In the genomic region with DNA sequence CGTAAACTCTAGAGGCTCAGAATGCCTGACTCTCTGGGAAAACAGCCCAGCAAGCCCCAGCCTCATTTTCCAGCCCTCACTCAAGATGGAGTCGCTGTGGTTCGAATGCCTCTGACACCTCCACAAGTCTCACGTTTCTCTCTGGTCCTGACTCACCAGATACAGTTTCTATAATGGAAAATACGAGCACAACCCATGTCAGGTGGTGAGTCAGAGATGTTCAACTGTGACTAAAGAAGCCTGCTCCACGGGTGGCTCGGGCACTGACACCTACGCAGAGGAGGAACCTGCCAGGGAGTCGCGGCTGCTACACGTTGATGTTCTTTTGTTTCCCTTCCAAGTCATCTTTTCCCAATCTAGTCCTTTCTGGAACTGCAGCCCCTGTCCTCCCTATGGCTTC, we compare ENCODE assay signal across 10 cellular contexts.
DNase-seq lines count a peak whose midpoint lies in the region; ATAC-seq lines count a peak whose summit lies in the region.
"Had no signal": no experiment of that assay in that cellular context is flagged by ENCODE, and none has a peak within 500 bp of the region (broad histone marks: within the 10 kb centered on the region; RNA-seq: fewer than 3 reads in every experiment).

No MANE protein-coding gene starts in this region.

- DNase-seq in activated effector memory CD4-positive, alpha-beta T cell treated with anti-CD3 and anti-CD28 coated beads, Interleukin-2, amount 50 U/mL, for 16 hours, result peak; percentile 84
- no peak for DNase-seq in activated effector memory CD4-positive, alpha-beta T cell treated with Interleukin-2 at 50 U/mL for 16 hours
- peak; percentile 18 for DNase-seq in kidney glomerular epithelial cell (lab: John Stamatoyannopoulos, UW)
- DNase-seq in stromal cell of bone marrow (ENCODE audit: low read depth), result peak; percentile 62
- DNase-seq in right cardiac atrium, result no peak
- DNase-seq in NCI-H526 treated with DMSO at 0.1 percent for 48 hours (lab: John Stamatoyannopoulos, UW), result no peak
- DNase-seq in middle frontal gyrus (ENCODE audit: extremely low spot score, low spot score), result no peak

- H3K4me1 Mint-ChIP-seq in activated T-helper 17 cell treated with anti-CD3 and anti-CD28 coated beads, Interleukin-2, amount 50 U/mL, for 72 hours, result peaks cover 16% of the 10 kb centered on the region

- peak; percentile 99 for ATAC-seq in activated T-helper 17 cell treated with anti-CD3 and anti-CD28 coated beads, Interleukin-2, amount 50 U/mL, for 72 hours (replicated peaks)
- no peak for ATAC-seq in right cardiac atrium

- WGBS in right cardiac atrium, result 67% methylated on average over 11 of the region's 11 CpGs

- no peak overlapping the region for H3K27ac ChIP-seq in right cardiac atrium (ENCODE audit: low read length)
- H3K27ac ChIP-seq: neutrophil had no signal

- H3K9me3 Mint-ChIP-seq in activated T-helper 17 cell treated with anti-CD3 and anti-CD28 coated beads, Interleukin-2, amount 50 U/mL, for 72 hours, result no peaks in the 10 kb centered on the region
- H3K9me3 Mint-ChIP-seq: CD4-positive, CD25-positive, alpha-beta regulatory T cell had no signal

- H3K9me3 ChIP-seq in right cardiac atrium (ENCODE audit: control insufficient read depth, low read length), result no peaks in the 10 kb centered on the region
- H3K9me3 ChIP-seq: neutrophil had no signal

- peak overlapping the region; percentile 70 for H3K27ac Mint-ChIP-seq in activated T-helper 17 cell treated with anti-CD3 and anti-CD28 coated beads, Interleukin-2, amount 50 U/mL, for 72 hours

- peak overlapping the region; percentile 51 for H3K4me3 Mint-ChIP-seq in activated T-helper 17 cell treated with anti-CD3 and anti-CD28 coated beads, Interleukin-2, amount 50 U/mL, for 72 hours

- H3K4me3 ChIP-seq in right cardiac atrium (ENCODE audit: low read length), result no peak overlapping the region

- H3K4me1 ChIP-seq in right cardiac atrium (ENCODE audit: control insufficient read depth, insufficient read depth, low read length), result no peaks in the 10 kb centered on the region

- no peaks in the 10 kb centered on the region for H3K36me3 Mint-ChIP-seq in activated T-helper 17 cell treated with anti-CD3 and anti-CD28 coated beads, Interleukin-2, amount 50 U/mL, for 72 hours (ENCODE audit: low read depth)
- H3K36me3 Mint-ChIP-seq: CD4-positive, CD25-positive, alpha-beta regulatory T cell had no signal

- H3K27me3 ChIP-seq in right cardiac atrium (ENCODE audit: control insufficient read depth, insufficient read depth), result no peaks in the 10 kb centered on the region

- intact Hi-C loops in right cardiac atrium (cut with DNase I), result no loop called here

- H3K27me3 Mint-ChIP-seq in activated T-helper 17 cell treated with anti-CD3 and anti-CD28 coated beads, Interleukin-2, amount 50 U/mL, for 72 hours, result peaks cover 12% of the 10 kb centered on the region

Comparison
In these comparisons a context has a peak if more than half of its experiments do, and no peak if none do; other contexts are left out.
1. DNase-seq: peak in activated effector memory CD4-positive, alpha-beta T cell treated with anti-CD3 and anti-CD28 coated beads, Interleukin-2, amount 50 U/mL, for 16 hours (single experiment), kidney glomerular epithelial cell (single experiment) and stromal cell of bone marrow (single experiment); none in activated effector memory CD4-positive, alpha-beta T cell treated with Interleukin-2 at 50 U/mL for 16 hours (single experiment), right cardiac atrium (0 of 3), NCI-H526 treated with DMSO at 0.1 percent for 48 hours (single experiment) and middle frontal gyrus (single experiment).